1 cellular context compared by ENCODE assay signal in genomic region chr4:186669159-186669720, GRCh38.
TF ChIP-seq lines count a peak whose summit lies in the region.

No MANE protein-coding gene starts in this region.

TF ChIP-seq in H1, 55 proteins besides CTCF, POLR2A, EP300 and RAD21:
- TF ChIP-seq NANOG (IDR thresholded peaks at IDR 0.05; ENCODE audit: insufficient read depth, low read depth, low read length, poor library complexity, severe bottlenecking) (no peak), CHD7 (IDR thresholded peaks at IDR 0.05; ENCODE audit: insufficient replicate concordance, low read length) (no peak), MAFK (IDR thresholded peaks at IDR 0.05; ENCODE audit: low read depth, low read length) (no peak), PHF8 (conservative IDR thresholded peaks at IDR 0.05; ENCODE audit: low read depth, low read length) (no peak), HDAC2 (IDR thresholded peaks at IDR 0.05; ENCODE audit: borderline replicate concordance in 1 of 2, low read depth in 2 of 2, low read length in 2 of 2) (no peak), BACH1 (IDR thresholded peaks at IDR 0.05; ENCODE audit: low read length) (no peak), RFX5 (IDR thresholded peaks at IDR 0.05; ENCODE audit: borderline replicate concordance, low read depth, low read length) (no peak), KDM4A (IDR thresholded peaks at IDR 0.05; ENCODE audit: low read depth, low read length, severe bottlenecking) (no peak), JUND (IDR thresholded peaks at IDR 0.05; ENCODE audit: low read length) (no peak), ATF2 (IDR thresholded peaks at IDR 0.05; ENCODE audit: low read length) (no peak), CREB1 (IDR thresholded peaks at IDR 0.05) (peak; percentile 93), SIN3A (conservative IDR thresholded peaks at IDR 0.05 in 1 of 2, IDR thresholded peaks at IDR 0.05 in 1 of 2; ENCODE audit: low read depth in 1 of 2, low read length in 2 of 2) (0 out of 4 replicates have a peak, but pooled peaks of 1 of the 2 experiments have one; percentile 50), EGR1 (IDR thresholded peaks at IDR 0.05; ENCODE audit: borderline replicate concordance, low read depth, low read length) (no peak), TBP (IDR thresholded peaks at IDR 0.05; ENCODE audit: low read depth, low read length) (no peak), GTF2F1 (IDR thresholded peaks at IDR 0.05; ENCODE audit: borderline replicate concordance, low read depth, low read length) (no peak), SRF (IDR thresholded peaks at IDR 0.05; ENCODE audit: low read depth, low read length) (no peak), RBBP5 (IDR thresholded peaks at IDR 0.05; ENCODE audit: borderline replicate concordance, low read depth, low read length) (peak; percentile 41; the same call in 1 of the 2 replicates), TAF1 (IDR thresholded peaks at IDR 0.05; ENCODE audit: low read depth, low read length) (no peak), MAX (IDR thresholded peaks at IDR 0.05) (0 out of 2 replicates have a peak, but pooled peaks have one; percentile 41), TAF7 (optimal IDR thresholded peaks at IDR 0.05; ENCODE audit: borderline replicate concordance, low read depth, low read length) (no peak), TEAD4 (IDR thresholded peaks at IDR 0.05; ENCODE audit: low read depth, low read length) (no peak), SP4 (IDR thresholded peaks at IDR 0.05; ENCODE audit: low read length) (no peak), SP2 (IDR thresholded peaks at IDR 0.05; ENCODE audit: low read length) (no peak), CHD2 (IDR thresholded peaks at IDR 0.05; ENCODE audit: low read length) (no peak), ASH2L (IDR thresholded peaks at IDR 0.05; ENCODE audit: low read length) (peak; percentile 73), CTBP2 (IDR thresholded peaks at IDR 0.05; ENCODE audit: borderline replicate concordance, insufficient read depth, insufficient read length, low read length) (no peak)
- TF ChIP-seq, protein P1, sequence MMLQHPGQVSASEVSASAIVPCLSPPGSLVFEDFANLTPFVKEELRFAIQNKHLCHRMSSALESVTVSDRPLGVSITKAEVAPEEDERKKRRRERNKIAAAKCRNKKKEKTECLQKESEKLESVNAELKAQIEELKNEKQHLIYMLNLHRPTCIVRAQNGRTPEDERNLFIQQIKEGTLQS (IDR thresholded peaks at IDR 0.05; ENCODE audit: insufficient read depth, low read depth, low read length), result no peak
TF ChIP-seq in H1: peak in this region for 5.
